Comparison of ENCODE assay signal across 11 cellular contexts in the genomic region with DNA sequence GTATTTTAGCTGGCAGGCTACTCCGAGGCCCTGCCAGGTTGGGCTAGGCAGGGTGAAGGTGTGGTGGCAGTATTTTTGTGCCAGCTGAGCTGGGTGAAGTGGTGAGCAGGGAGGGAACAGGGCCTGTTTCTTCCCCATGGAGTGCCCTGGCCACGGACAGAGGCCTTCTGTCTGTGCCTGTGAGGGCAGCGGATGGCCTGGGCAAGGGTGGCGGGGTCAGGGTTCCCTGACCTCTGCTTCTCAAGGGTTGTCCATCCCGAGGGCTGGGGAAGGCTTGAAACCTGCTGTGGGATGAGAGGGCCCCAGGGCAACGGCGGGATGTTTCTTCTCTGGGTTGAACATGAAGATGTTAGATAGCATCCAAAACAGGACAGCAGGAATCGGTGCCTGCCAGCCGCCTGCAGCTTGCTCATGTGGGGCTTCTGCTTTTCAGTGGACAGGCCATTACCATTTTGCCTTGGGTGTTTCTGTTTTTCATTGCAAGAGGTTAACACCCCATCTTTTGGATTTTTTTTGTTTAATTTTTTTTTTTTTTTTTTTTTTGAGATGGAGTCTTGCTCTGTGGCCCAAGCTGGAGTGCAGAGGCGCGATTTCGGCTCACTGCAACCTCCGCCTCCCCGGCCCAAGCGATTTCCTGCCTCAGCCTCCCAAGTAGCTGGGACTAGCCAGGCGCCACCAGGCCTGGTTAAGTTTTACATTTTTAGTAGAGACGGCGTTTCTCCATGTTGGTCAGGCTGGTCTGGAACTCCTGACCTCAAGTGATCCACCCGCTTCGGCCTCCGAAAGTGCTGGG. TPM values are rescaled to one million over a fixed set of nuclear protein-coding genes. Genes with fewer than 3 reads are reported as not detected.
DNase-seq lines count a peak whose midpoint lies in the region; ATAC-seq and TF ChIP-seq lines count a peak whose summit lies in the region.
"Had no signal": no experiment of that assay in that cellular context is flagged by ENCODE, and none has a peak within 500 bp of the region (broad histone marks: within the 10 kb centered on the region; RNA-seq: fewer than 3 reads in every experiment).

No MANE protein-coding gene starts in this region.

- peaks cover 10% of the 10 kb centered on the region for H3K9me3 ChIP-seq in BLaER1
- H3K9me3 ChIP-seq in lung (ENCODE audit: control insufficient read depth in 2 of 2, insufficient read depth in 1 of 2, low read length in 1 of 2) = no peaks in the 10 kb centered on the region
- H3K9me3 ChIP-seq: SJCRH30 had no signal

- no peak for ATAC-seq in lung (ENCODE audit: insufficient read depth, low FRiP score)
- no peak for ATAC-seq in GM19455 (IDR thresholded peaks at IDR 0.05; ENCODE audit: unreplicated experiment)
- ATAC-seq in HG02970 (IDR thresholded peaks at IDR 0.05; ENCODE audit: low FRiP score, unreplicated experiment) = no peak

- TF ChIP-seq CTCF in HFF-Myc (IDR thresholded peaks at IDR 0.05; ENCODE audit: low read depth, low read length, missing control alignments) (no peak), lung (IDR thresholded peaks at IDR 0.05; ENCODE audit: control extremely low read depth, extremely low read depth) (no peak)

- H3K36me3 ChIP-seq in BLaER1 (peaks cover 59% of the 10 kb centered on the region), lung (ENCODE audit: control insufficient read depth in 2 of 2, insufficient read depth in 2 of 2, low read length in 2 of 2) (peaks cover 0 to 11% of the 10 kb centered on the region in 2 donors)

- WGBS in lung, 2 donors = 80 to 84% methylated on average over 21 of the region's 21 CpGs

- DNase-seq in HFF-Myc (ENCODE audit: extremely low read depth, low read depth) = no peak
- DNase-seq in lung (ENCODE audit: low spot score) = no peak
- no peak for DNase-seq in NCI-H748 (lab: John Stamatoyannopoulos, UW; ENCODE audit: unreplicated experiment)
- DNase-seq in activated effector memory CD4-positive, alpha-beta T cell treated with anti-CD3 and anti-CD28 coated beads, Interleukin-2, amount 50 U/mL, for 16 hours = no peak
- DNase-seq: KG1, retina, SJCRH30 had no signal

- H3K9ac ChIP-seq in BLaER1 = peak overlapping the region; percentile 98; the same call in 1 of the 2 replicates

- no peaks in the 10 kb centered on the region for H3K27me3 ChIP-seq in BLaER1
- H3K27me3 ChIP-seq in lung (ENCODE audit: control insufficient read depth, insufficient read depth) = no peaks in the 10 kb centered on the region
- H3K27me3 ChIP-seq: SJCRH30 had no signal

- peak overlapping the region; percentile 94 for H3K4me3 ChIP-seq in BLaER1
- peak overlapping the region; percentile 97 for H3K4me3 ChIP-seq in HFF-Myc (replicated peaks; ENCODE audit: low read depth, low read length)
- no peak overlapping the region for H3K4me3 ChIP-seq in lung
- H3K4me3 ChIP-seq: SJCRH30 had no signal

- H3K4me2 ChIP-seq in BLaER1 = peak overlapping the region; percentile 100

- peaks cover 75% of the 10 kb centered on the region for H3K4me1 ChIP-seq in BLaER1
- peaks cover 0 to 21% of the 10 kb centered on the region in 2 donors for H3K4me1 ChIP-seq in lung (ENCODE audit: control insufficient read depth in 2 of 2, insufficient read depth in 2 of 2, low read length in 2 of 2)

- H3K27ac ChIP-seq in BLaER1 = peak overlapping the region; percentile 97; the same call in 1 of the 2 replicates
- peak overlapping the region; percentile 1 for H3K27ac ChIP-seq in angular gyrus (ENCODE audit: low read depth, low read length)
- peak overlapping the region; percentile 2 to 21 for H3K27ac ChIP-seq in lung (ENCODE audit: low read depth in 1 of 2, low read length in 1 of 2)
- H3K27ac ChIP-seq: SJCRH30 had no signal

- H4K20me1 ChIP-seq in BLaER1 = peaks cover 76% of the 10 kb centered on the region

RNA-seq across cellular contexts. Expression of a gene that starts 3.3 kb away (rescaled TPM):
- 100 to 1,000 TPM in 1 of 2 donors, 10 to 100 TPM in 1; 64.7 to 113 TPM for total RNA-seq in lung
- 10 to 100 TPM; 40.2 to 62.6 TPM for polyA plus RNA-seq in lung

RNA-seq across cellular contexts. Expression of a gene that starts 24.6 kb away (rescaled TPM):
- 1 to 10 TPM in 1 of 2 donors, under 1 TPM in 1; 0.40 to 2.1 TPM for total RNA-seq in lung
- polyA plus RNA-seq in lung = under 1 TPM; 0.17 to 0.18 TPM

RNA-seq across cellular contexts. Expression of a gene that starts 51.7 kb away (rescaled TPM):
- 100 to 1,000 TPM; 135 to 267 TPM for total RNA-seq in lung
- polyA plus RNA-seq in lung = 100 to 1,000 TPM; 194 to 216 TPM

Comparison
In these comparisons a context has a peak if more than half of its experiments do, and no peak if none do; other contexts are left out.
1. H3K27ac ChIP-seq: peak in every context shown above with its lines; median percentile 97 in BLaER1; 12 in lung; 1 in angular gyrus.